11 cellular contexts compared by ENCODE assay signal in the genomic region with DNA sequence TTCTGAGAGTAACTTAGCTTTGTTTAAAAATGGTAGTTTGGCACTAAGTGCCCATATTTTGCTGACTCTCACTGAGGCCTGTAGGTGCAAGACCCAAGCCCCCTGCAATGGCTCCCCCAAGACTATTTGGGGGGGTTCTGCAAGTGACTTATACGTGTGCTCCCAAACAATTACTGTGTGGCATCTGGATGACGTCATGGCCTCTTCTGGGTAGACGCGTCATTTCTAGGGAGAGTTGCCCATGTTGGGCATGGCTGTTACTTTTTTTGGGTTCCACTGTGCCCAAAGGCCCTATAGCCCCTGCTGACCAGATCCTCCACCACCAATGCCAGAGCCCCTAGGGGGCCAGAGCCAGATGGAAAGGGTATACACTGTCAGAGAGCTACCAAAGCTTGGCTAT.
"Had no signal": no experiment of that assay in that cellular context is flagged by ENCODE, and none has a peak within 500 bp of the region (broad histone marks: within the 10 kb centered on the region; RNA-seq: fewer than 3 reads in every experiment).

No MANE protein-coding gene starts in this region.

- H3K4me2 ChIP-seq: GM23338 had no signal

- ATAC-seq: GM23338, HCT116 had no signal

- H3K9me3 ChIP-seq: HAP-1 had no signal

- DNase-seq: GM23248, GOT3, H7, H9, HCEC 1CT, HFFc6 had no signal

- H3K9ac ChIP-seq: GM23248 had no signal

- FAIRE-seq: H1, H54 had no signal

- H2AFZ ChIP-seq: GM23248, GM23338 had no signal

- H3K27ac ChIP-seq: GM23248 had no signal

- H3K4me3 ChIP-seq: GM23248, GM23338, HAP-1 had no signal

- H3K36me3 ChIP-seq: HAP-1 had no signal
